Comparison of ENCODE assay signal across 1 cellular context in the genomic region with DNA sequence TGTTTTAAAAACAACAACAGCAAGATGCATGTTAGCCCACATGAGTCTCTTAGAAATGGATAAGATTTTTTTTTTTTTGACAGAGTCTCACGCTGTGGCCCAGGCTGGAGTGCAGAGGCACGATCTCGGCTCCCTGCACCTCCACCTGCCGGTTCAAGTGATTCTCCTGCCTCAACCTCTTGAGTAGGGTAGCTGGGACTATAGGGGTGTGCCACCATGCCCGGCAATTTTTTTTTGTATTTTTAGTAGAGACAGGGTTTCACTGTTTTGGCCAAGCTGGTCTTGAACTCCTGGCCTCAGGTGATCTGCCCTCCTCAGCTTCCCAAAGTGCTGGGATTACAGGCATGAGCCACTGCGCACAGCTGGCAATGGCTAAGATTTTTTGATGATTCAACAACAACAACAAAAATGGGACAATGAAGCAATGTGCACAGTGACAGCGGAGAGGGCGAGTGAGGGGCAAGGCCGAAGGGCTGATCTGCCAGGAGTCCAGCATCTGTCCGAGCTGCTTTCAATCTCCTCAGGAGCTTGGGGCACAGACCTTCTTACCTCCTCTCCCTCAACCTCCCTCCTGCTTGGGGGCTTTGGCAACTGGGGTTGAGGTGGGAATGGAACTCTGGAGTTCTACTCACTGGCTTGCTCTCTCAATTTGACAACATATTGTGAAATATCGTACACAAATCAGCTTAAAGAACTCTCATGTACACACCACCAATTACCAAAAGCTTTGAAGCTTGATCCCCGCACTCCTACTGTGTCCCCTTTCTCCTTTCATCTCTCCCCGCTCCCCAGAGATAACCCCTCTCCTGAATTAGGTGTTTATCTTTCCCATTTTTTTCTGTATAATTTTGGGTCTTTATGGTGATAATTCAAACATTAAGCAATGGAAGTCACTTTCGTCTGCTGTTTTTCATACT.
TF ChIP-seq lines count a peak whose summit lies in the region.

No MANE protein-coding gene starts in this region.

TF ChIP-seq in liver, 16 proteins besides CTCF, POLR2A, EP300 and RAD21 (continued from another document):
- TF ChIP-seq, protein P1, sequence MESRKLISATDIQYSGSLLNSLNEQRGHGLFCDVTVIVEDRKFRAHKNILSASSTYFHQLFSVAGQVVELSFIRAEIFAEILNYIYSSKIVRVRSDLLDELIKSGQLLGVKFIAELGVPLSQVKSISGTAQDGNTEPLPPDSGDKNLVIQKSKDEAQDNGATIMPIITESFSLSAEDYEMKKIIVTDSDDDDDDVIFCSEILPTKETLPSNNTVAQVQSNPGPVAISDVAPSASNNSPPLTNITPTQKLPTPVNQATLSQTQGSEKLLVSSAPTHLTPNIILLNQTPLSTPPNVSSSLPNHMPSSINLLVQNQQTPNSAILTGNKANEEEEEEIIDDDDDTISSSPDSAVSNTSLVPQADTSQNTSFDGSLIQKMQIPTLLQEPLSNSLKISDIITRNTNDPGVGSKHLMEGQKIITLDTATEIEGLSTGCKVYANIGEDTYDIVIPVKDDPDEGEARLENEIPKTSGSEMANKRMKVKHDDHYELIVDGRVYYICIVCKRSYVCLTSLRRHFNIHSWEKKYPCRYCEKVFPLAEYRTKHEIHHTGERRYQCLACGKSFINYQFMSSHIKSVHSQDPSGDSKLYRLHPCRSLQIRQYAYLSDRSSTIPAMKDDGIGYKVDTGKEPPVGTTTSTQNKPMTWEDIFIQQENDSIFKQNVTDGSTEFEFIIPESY (IDR thresholded peaks at IDR 0.05) = no peak
- TF ChIP-seq YY1 (IDR thresholded peaks at IDR 0.05) = peak; percentile 67
- no peak for TF ChIP-seq TAF1 (conservative IDR thresholded peaks at IDR 0.05)
- no peak for TF ChIP-seq GABPA (IDR thresholded peaks at IDR 0.05 in 1 of 2, conservative IDR thresholded peaks at IDR 0.05 in 1 of 2)
- TF ChIP-seq EGR1 (IDR thresholded peaks at IDR 0.05; ENCODE audit: low read depth in 2 of 2) = no peak
- TF ChIP-seq HNF4A (conservative IDR thresholded peaks at IDR 0.05) = peak; percentile 60 to 80
- no peak for TF ChIP-seq HNF4G (IDR thresholded peaks at IDR 0.05)
- TF ChIP-seq RXRA (IDR thresholded peaks at IDR 0.05) = peak; percentile 86 to 94
- TF ChIP-seq, protein P2, sequence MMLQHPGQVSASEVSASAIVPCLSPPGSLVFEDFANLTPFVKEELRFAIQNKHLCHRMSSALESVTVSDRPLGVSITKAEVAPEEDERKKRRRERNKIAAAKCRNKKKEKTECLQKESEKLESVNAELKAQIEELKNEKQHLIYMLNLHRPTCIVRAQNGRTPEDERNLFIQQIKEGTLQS (IDR thresholded peaks at IDR 0.05) = peak; percentile 52
- TF ChIP-seq, protein P3, sequence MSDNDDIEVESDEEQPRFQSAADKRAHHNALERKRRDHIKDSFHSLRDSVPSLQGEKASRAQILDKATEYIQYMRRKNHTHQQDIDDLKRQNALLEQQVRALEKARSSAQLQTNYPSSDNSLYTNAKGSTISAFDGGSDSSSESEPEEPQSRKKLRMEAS (IDR thresholded peaks at IDR 0.05) = peak; percentile 63
- TF ChIP-seq NR2F2 (IDR thresholded peaks at IDR 0.05) = no peak
- TF ChIP-seq SP1 (IDR thresholded peaks at IDR 0.05) = peak; percentile 54
- TF ChIP-seq, protein P4, sequence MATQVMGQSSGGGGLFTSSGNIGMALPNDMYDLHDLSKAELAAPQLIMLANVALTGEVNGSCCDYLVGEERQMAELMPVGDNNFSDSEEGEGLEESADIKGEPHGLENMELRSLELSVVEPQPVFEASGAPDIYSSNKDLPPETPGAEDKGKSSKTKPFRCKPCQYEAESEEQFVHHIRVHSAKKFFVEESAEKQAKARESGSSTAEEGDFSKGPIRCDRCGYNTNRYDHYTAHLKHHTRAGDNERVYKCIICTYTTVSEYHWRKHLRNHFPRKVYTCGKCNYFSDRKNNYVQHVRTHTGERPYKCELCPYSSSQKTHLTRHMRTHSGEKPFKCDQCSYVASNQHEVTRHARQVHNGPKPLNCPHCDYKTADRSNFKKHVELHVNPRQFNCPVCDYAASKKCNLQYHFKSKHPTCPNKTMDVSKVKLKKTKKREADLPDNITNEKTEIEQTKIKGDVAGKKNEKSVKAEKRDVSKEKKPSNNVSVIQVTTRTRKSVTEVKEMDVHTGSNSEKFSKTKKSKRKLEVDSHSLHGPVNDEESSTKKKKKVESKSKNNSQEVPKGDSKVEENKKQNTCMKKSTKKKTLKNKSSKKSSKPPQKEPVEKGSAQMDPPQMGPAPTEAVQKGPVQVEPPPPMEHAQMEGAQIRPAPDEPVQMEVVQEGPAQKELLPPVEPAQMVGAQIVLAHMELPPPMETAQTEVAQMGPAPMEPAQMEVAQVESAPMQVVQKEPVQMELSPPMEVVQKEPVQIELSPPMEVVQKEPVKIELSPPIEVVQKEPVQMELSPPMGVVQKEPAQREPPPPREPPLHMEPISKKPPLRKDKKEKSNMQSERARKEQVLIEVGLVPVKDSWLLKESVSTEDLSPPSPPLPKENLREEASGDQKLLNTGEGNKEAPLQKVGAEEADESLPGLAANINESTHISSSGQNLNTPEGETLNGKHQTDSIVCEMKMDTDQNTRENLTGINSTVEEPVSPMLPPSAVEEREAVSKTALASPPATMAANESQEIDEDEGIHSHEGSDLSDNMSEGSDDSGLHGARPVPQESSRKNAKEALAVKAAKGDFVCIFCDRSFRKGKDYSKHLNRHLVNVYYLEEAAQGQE (IDR thresholded peaks at IDR 0.05) = peak; percentile 45
- TF ChIP-seq FOXA2 (IDR thresholded peaks at IDR 0.05) = peak; percentile 22
